Comparison of ENCODE assay signal across 1 cellular context in genomic region chr1:41540886-41541591, GRCh38.
TF ChIP-seq lines count a peak whose summit lies in the region.

No MANE protein-coding gene starts in this region.

TF ChIP-seq in HepG2, 621 proteins besides CTCF, POLR2A, EP300 and RAD21 (continued from another document):
- no peak for TF ChIP-seq JUND (CRISPR knock-in tag; IDR thresholded peaks at IDR 0.05)
